Comparison of ENCODE assay signal across 1 cellular context in the genomic region with DNA sequence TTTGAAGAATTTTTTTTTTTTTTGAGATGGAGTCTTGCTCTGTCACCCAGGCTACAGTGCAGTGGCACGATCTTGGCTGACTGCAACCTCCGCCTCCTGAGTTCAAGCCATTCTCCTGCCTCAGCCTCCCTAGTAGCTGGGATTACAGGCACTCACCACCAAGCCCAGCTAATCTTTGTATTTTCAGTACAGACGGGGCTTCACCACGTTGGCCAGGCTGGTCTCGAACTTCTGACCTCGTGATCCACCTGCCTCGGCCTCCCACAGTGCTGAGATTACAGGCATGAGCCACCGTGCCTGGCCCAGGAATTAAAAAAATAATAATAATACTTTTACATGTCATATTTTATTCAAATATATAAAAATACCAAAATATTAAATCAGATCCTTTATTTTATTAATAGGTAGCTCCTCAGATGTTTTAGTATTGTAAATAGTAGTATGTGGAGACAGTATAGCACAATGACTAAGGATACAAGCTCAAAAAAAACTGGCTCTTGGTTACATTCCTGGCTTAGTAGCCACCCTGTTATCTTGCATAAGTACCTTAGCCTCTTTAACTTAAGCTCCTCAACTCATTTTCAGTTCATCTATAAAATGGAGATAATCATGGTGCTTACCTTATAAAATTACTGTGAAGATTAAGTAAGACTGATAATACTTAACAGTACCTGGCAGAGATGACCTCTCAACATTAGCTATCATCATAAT.
TF ChIP-seq lines count a peak whose summit lies in the region.

No MANE protein-coding gene starts in this region.

TF ChIP-seq in HEK293, 187 proteins besides CTCF, POLR2A, EP300 and RAD21:
- TF ChIP-seq, protein P1, sequence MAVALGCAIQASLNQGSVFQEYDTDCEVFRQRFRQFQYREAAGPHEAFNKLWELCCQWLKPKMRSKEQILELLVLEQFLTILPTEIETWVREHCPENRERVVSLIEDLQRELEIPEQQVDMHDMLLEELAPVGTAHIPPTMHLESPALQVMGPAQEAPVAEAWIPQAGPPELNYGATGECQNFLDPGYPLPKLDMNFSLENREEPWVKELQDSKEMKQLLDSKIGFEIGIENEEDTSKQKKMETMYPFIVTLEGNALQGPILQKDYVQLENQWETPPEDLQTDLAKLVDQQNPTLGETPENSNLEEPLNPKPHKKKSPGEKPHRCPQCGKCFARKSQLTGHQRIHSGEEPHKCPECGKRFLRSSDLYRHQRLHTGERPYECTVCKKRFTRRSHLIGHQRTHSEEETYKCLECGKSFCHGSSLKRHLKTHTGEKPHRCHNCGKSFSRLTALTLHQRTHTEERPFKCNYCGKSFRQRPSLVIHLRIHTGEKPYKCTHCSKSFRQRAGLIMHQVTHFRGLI (tag by site-specific recombination; IDR thresholded peaks at IDR 0.05), result peak; percentile 56; the same call in 1 of the 2 replicates
